ENCODE assay signal across 7 cellular contexts in genomic region chr11:20556396-20556795, GRCh38. TPM values are rescaled to one million over a fixed set of nuclear protein-coding genes. Genes with fewer than 3 reads are reported as not detected.
"Had no signal": no experiment of that assay in that cellular context is flagged by ENCODE, and none has a peak within 500 bp of the region (broad histone marks: within the 10 kb centered on the region; RNA-seq: fewer than 3 reads in every experiment).

No MANE protein-coding gene starts in this region.

RNA-seq across cellular contexts. Expression of gene SLC6A5, which starts 43.0 kb away (rescaled TPM):
- total RNA-seq: GM23248, GM23338, H1, H4, H7, H9, HFFc6 had no signal
- polyA plus RNA-seq: GM23248, GM23338, H1 had no signal
